In genomic region chr20:49594929-49595311, GRCh38 we compare ENCODE assay signal across 12 cellular contexts. TPM values are rescaled to one million over a fixed set of nuclear protein-coding genes. Genes with fewer than 3 reads are reported as not detected.
DNase-seq lines count a peak whose midpoint lies in the region; FAIRE-seq and TF ChIP-seq lines count a peak whose summit lies in the region.
"Had no signal": no experiment of that assay in that cellular context is flagged by ENCODE, and none has a peak within 500 bp of the region (broad histone marks: within the 10 kb centered on the region; RNA-seq: fewer than 3 reads in every experiment).

No MANE protein-coding gene starts in this region.

- H3K27ac ChIP-seq in AG04450 (ENCODE audit: low read depth, low read length) (peak overlapping the region; percentile 92), adipose tissue (ENCODE audit: low read depth, low read length) (peak overlapping the region; percentile 31)
- H3K27ac ChIP-seq: psoas muscle had no signal

- H3K4me3 Mint-ChIP-seq in HFFc6 (no peak overlapping the region), neural crest cell (no peak overlapping the region)
- H3K4me3 Mint-ChIP-seq: CD4-positive, alpha-beta T cell; dendritic cell treated with granulocyte-macrophage colony-stimulating factor and Interleukin-4, amounts not matched to agents 40 ng/mL and 50 ng/mL, for 4 days had no signal

- no peaks in the 10 kb centered on the region for H3K9me3 Mint-ChIP-seq in HFFc6
- H3K9me3 Mint-ChIP-seq in neural crest cell, result no peaks in the 10 kb centered on the region
- H3K9me3 Mint-ChIP-seq: CD4-positive, alpha-beta T cell had no signal

- peaks cover 3% of the 10 kb centered on the region; the same call in 1 of the 2 replicates for H3K9me3 ChIP-seq in AG04450 (ENCODE audit: control insufficient read depth, insufficient read depth, low read length)
- H3K9me3 ChIP-seq: psoas muscle had no signal

- DNase-seq in AG04450 (ENCODE audit: low read depth, low spot score), result no peak
- no peak for DNase-seq in HFFc6
- no peak for DNase-seq in neural crest cell (ENCODE audit: low read depth, low spot score)
- DNase-seq in NCI-H2196 treated with DMSO at 0.1 percent for 48 hours (lab: John Stamatoyannopoulos, UW; ENCODE audit: unreplicated experiment), result no peak
- no peak for DNase-seq in H7
- DNase-seq in GM19239 (ENCODE audit: insufficient read length, low spot score), result no peak
- DNase-seq in HT-29 (ENCODE audit: low spot score), result no peak
- DNase-seq: NCI-H1417 had no signal

- CTCF ChIA-PET in AG04450 (lab: Charles Lee), result interaction anchor here (2.9 kb wide), 1 partner anchor 53 kb away, joined by 10 read pairs; no protein-coding TSS in a partner anchor

- no peak for FAIRE-seq in GM19239 (lab: Jason Lieb, UNC)

- POLR2A ChIA-PET in AG04450 (lab: Yijun Ruan, JAX), result no interaction called here

- H3K27me3 Mint-ChIP-seq in HFFc6 (ENCODE audit: insufficient read depth) (peaks cover 20% of the 10 kb centered on the region), neural crest cell (ENCODE audit: low read depth) (no peaks in the 10 kb centered on the region)

- H3K27me3 ChIP-seq in AG04450 (ENCODE audit: control insufficient read depth, insufficient read depth, low read length) (no peaks in the 10 kb centered on the region), H7 (ENCODE audit: control insufficient read depth, insufficient read depth, low read length) (no peaks in the 10 kb centered on the region)

- 82 to 94% (median 87%) methylated on average over 5 to 6 of the region's 6 CpGs for WGBS in adipose tissue, 3 donors

- H3K36me3 Mint-ChIP-seq in HFFc6 (ENCODE audit: low read depth) (no peaks in the 10 kb centered on the region), neural crest cell (ENCODE audit: low read depth) (no peaks in the 10 kb centered on the region)

- H3K27ac Mint-ChIP-seq in HFFc6 (peak overlapping the region; percentile 6; the same call in 1 of the 2 replicates), neural crest cell (ENCODE audit: unreplicated experiment) (peak overlapping the region; percentile 5)
- H3K27ac Mint-ChIP-seq: CD4-positive, alpha-beta T cell; dendritic cell treated with granulocyte-macrophage colony-stimulating factor and Interleukin-4, amounts not matched to agents 40 ng/mL and 50 ng/mL, for 4 days had no signal

- H3K36me3 ChIP-seq in H7 (replicated peaks; ENCODE audit: control insufficient read depth, insufficient read depth, low read length), result no peaks in the 10 kb centered on the region

- no peak overlapping the region for H3K4me3 ChIP-seq in AG04450 (ENCODE audit: low read depth, low read length)
- H3K4me3 ChIP-seq in H7 (ENCODE audit: insufficient read depth, low read depth, low read length), result no peak overlapping the region
- H3K4me3 ChIP-seq: psoas muscle had no signal

- TF ChIP-seq CTCF in AG04450 (IDR thresholded peaks at IDR 0.05; ENCODE audit: low read depth, low read length) (no peak), HFFc6 (IDR thresholded peaks at IDR 0.05) (no peak), neural crest cell (conservative IDR thresholded peaks at IDR 0.05) (no peak)

- peaks cover 42% of the 10 kb centered on the region for H3K4me1 Mint-ChIP-seq in HFFc6 (ENCODE audit: low read depth)
- peaks cover 6% of the 10 kb centered on the region for H3K4me1 Mint-ChIP-seq in neural crest cell

RNA-seq across cellular contexts. Expression of gene PTGIS, which starts 27.0 kb away (rescaled TPM):
- polyA plus RNA-seq in AG04450 (2011; rRNA removed), result 8.1 TPM in 2 replicates
- polyA minus RNA-seq in AG04450 (2011; rRNA and poly(A)+ RNA removed), result 14.1 and 19.3 TPM in 2 replicates
- under 1 TPM in 1 of 6 experiments, not detected in 5; 0.05 TPM for total RNA-seq in HFFc6 (2021; fragmentation: NEBNext Ultra II Directional; extraction: Animal tissue kit (Norgen Biotek cat#: 25700))
- 10 to 100 TPM in 2 of 3 donors, 1 to 10 TPM in 1; 2.0 to 79.7 (median 15.9) TPM for polyA plus RNA-seq in adipose tissue
- 7.1 and 9.8 TPM in 2 replicates for total RNA-seq in neural crest cell
- total RNA-seq in H7 (2014; rRNA removed; shearing (Covaris generic)), result 14.3 and 15.4 TPM in 2 replicates
- total RNA-seq in HT-29 (2014; rRNA removed; shearing (Covaris generic)), result not detected in 2 replicates
- total RNA-seq: CD4-positive, alpha-beta T cell had no signal
